24 cellular contexts compared by ENCODE assay signal in the genomic region with DNA sequence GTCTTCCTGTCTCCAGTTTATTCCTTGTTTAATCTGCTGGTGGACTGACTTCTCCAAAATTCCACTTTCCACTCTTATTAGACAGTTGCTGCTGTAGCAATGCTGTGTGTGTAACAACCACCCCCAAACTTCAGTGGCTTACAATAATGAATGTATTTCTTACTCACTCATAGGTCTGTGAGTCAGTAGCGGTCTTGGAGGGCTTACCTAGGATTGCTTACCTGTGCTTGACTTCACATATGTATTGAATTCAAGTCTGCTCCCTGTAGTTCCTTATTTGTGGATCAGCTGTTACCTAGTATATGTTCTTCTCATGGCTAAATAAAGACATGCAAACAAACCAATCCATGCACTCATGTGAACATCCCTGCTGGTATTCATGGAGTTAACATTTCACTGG.
"Had no signal": no experiment of that assay in that cellular context is flagged by ENCODE, and none has a peak within 500 bp of the region (broad histone marks: within the 10 kb centered on the region; RNA-seq: fewer than 3 reads in every experiment).

No MANE protein-coding gene starts in this region.

- H3K36me3 ChIP-seq: left ventricle myocardium inferior, pancreas, prostate gland, stomach, tibial artery, upper lobe of right lung had no signal

- H3K27ac ChIP-seq: left ventricle myocardium inferior, pancreas, prostate gland, skin epidermis, stomach, testis, tibial artery, upper lobe of right lung had no signal

- H3K9me3 ChIP-seq: left ventricle myocardium inferior, pancreas, prostate gland, stomach, testis, tibial artery, upper lobe of right lung had no signal

- H3K27ac Mint-ChIP-seq: memory B cell; naive thymus-derived CD8-positive, alpha-beta T cell; nephron; stimulated activated naive B cell treated with anti-CD40 and anti-IgM and Interleukin-4, amounts not matched to agents 10 μg/mL and 1 μg/mL and 100 μg/mL, for 72 hours had no signal

- H3K4me1 ChIP-seq: left ventricle myocardium inferior, pancreas, prostate gland, stomach, testis, tibial artery, upper lobe of right lung had no signal

- DNase-seq: left ventricle myocardium inferior; naive thymus-derived CD8-positive, alpha-beta T cell; nucleus accumbens; pancreas; retina; right cardiac atrium; stimulated activated CD4-positive, alpha-beta T cell treated with anti-CD3 and anti-CD28 coated beads, Interleukin-12 subunit alpha, Interleukin-12 subunit beta, amount 100 ng/mL, for 4 hours; stimulated activated CD4-positive, alpha-beta T cell treated with anti-CD3 and anti-CD28 coated beads, Interleukin-15, amount 100 ng/mL, for 24 hours; stimulated activated CD4-positive, alpha-beta T cell treated with anti-CD3 and anti-CD28 coated beads, Interleukin-2, amount 100 ng/mL, for 24 hours; stimulated activated CD4-positive, alpha-beta T cell treated with anti-CD3 and anti-CD28 coated beads, Interleukin-4, amount 100 ng/mL, for 1 hour; stimulated activated naive B cell treated with anti-CD40 and anti-IgM and Interleukin-4, amounts not matched to agents 10 μg/mL and 1 μg/mL and 100 μg/mL, for 72 hours; stimulated activated naive CD8-positive, alpha-beta T cell treated with anti-CD3 and anti-CD28 coated beads, Interleukin-15, Interleukin-2, amounts not matched to agents 100 U/mL and 50 U/mL, for 24 hours; stomach; testis; tibial artery; trophoblast cell; upper lobe of right lung had no signal

- H3K27me3 Mint-ChIP-seq: memory B cell; naive thymus-derived CD8-positive, alpha-beta T cell; stimulated activated naive B cell treated with anti-CD40 and anti-IgM and Interleukin-4, amounts not matched to agents 10 μg/mL and 1 μg/mL and 100 μg/mL, for 72 hours had no signal

- H3K4me3 ChIP-seq: left ventricle myocardium inferior, lung, pancreas, prostate gland, skin epidermis, stomach, testis, tibial artery, upper lobe of right lung had no signal

- H3K36me3 Mint-ChIP-seq: memory B cell; naive thymus-derived CD8-positive, alpha-beta T cell; stimulated activated naive B cell treated with anti-CD40 and anti-IgM and Interleukin-4, amounts not matched to agents 10 μg/mL and 1 μg/mL and 100 μg/mL, for 72 hours had no signal

- ATAC-seq: naive thymus-derived CD8-positive, alpha-beta T cell; pancreas; right cardiac atrium; sciatic nerve; stimulated activated naive B cell treated with anti-CD40 and anti-IgM and Interleukin-4, amounts not matched to agents 10 μg/mL and 1 μg/mL and 100 μg/mL, for 72 hours; stimulated activated naive CD8-positive, alpha-beta T cell treated with anti-CD3 and anti-CD28 coated beads, Interleukin-15, Interleukin-2, amounts not matched to agents 100 U/mL and 50 U/mL, for 24 hours; upper lobe of right lung had no signal

- H3K4me3 Mint-ChIP-seq: memory B cell; naive thymus-derived CD8-positive, alpha-beta T cell; nephron; neural crest cell; stimulated activated naive B cell treated with anti-CD40 and anti-IgM and Interleukin-4, amounts not matched to agents 10 μg/mL and 1 μg/mL and 100 μg/mL, for 72 hours had no signal

- H3K27me3 ChIP-seq: pancreas, stomach, testis, tibial artery, upper lobe of right lung had no signal

- H3K4me1 Mint-ChIP-seq: memory B cell; naive thymus-derived CD8-positive, alpha-beta T cell had no signal

- H3K9me3 Mint-ChIP-seq: memory B cell; nephron; neural crest cell; stimulated activated naive B cell treated with anti-CD40 and anti-IgM and Interleukin-4, amounts not matched to agents 10 μg/mL and 1 μg/mL and 100 μg/mL, for 72 hours had no signal
